29 cellular contexts compared by ENCODE assay signal in genomic region chr1:245462161-245462560, GRCh38.
"Had no signal": no experiment of that assay in that cellular context is flagged by ENCODE, and none has a peak within 500 bp of the region (broad histone marks: within the 10 kb centered on the region; RNA-seq: fewer than 3 reads in every experiment).

No MANE protein-coding gene starts in this region.

- ATAC-seq: natural killer cell; psoas muscle; right cardiac atrium; right lobe of liver; stimulated activated naive CD8-positive, alpha-beta T cell treated with anti-CD3 and anti-CD28 coated beads, Interleukin-15, amount 100 ng/mL, for 72 hours; stimulated activated naive CD8-positive, alpha-beta T cell treated with anti-CD3 and anti-CD28 coated beads, Interleukin-15, Interleukin-2, amounts not matched to agents 100 U/mL and 50 U/mL, for 24 hours had no signal

- FAIRE-seq: small intestine, urothelium cell line had no signal

- H3K79me2 ChIP-seq: parathyroid adenoma had no signal

- H3K4me3 Mint-ChIP-seq: natural killer cell; nephron; neural progenitor cell; stimulated activated memory B cell treated with anti-CD40 and anti-IgM and Interleukin-4, amounts not matched to agents 10 μg/mL and 1 μg/mL and 100 μg/mL, for 72 hours; stimulated activated naive CD8-positive, alpha-beta T cell treated with anti-CD3 and anti-CD28 coated beads, Interleukin-15, amount 100 ng/mL, for 72 hours had no signal

- H3K9ac ChIP-seq: neural progenitor cell, parathyroid adenoma had no signal

- H3K27ac ChIP-seq: neural progenitor cell, ovary, parathyroid adenoma, psoas muscle, right lobe of liver, sigmoid colon, suprapubic skin, testis, tibial artery, transverse colon, upper lobe of left lung, vagina had no signal

- H3K27me3 ChIP-seq: neural progenitor cell, ovary, right lobe of liver, sigmoid colon, testis, tibial artery, transverse colon, upper lobe of left lung, vagina had no signal

- H3K27ac Mint-ChIP-seq: natural killer cell; nephron; neural progenitor cell; progenitor cell of endocrine pancreas; stimulated activated memory B cell treated with anti-CD40 and anti-IgM and Interleukin-4, amounts not matched to agents 10 μg/mL and 1 μg/mL and 100 μg/mL, for 72 hours had no signal

- H3K36me3 Mint-ChIP-seq: natural killer cell; neural progenitor cell; stimulated activated memory B cell treated with anti-CD40 and anti-IgM and Interleukin-4, amounts not matched to agents 10 μg/mL and 1 μg/mL and 100 μg/mL, for 72 hours had no signal

- H3K4me2 ChIP-seq: neural progenitor cell had no signal

- H3K4me1 Mint-ChIP-seq: stimulated activated memory B cell treated with anti-CD40 and anti-IgM and Interleukin-4, amounts not matched to agents 10 μg/mL and 1 μg/mL and 100 μg/mL, for 72 hours; stimulated activated naive CD8-positive, alpha-beta T cell treated with anti-CD3 and anti-CD28 coated beads, Interleukin-15, amount 100 ng/mL, for 72 hours had no signal

- H3K9me3 ChIP-seq: ovary, psoas muscle, right lobe of liver, sigmoid colon, suprapubic skin, testis, tibial artery, transverse colon, upper lobe of left lung, vagina had no signal

- H3K36me3 ChIP-seq: neural progenitor cell, ovary, right lobe of liver, sigmoid colon, suprapubic skin, tibial artery, transverse colon, upper lobe of left lung, vagina had no signal

- H3K27me3 Mint-ChIP-seq: progenitor cell of endocrine pancreas; stimulated activated naive CD8-positive, alpha-beta T cell treated with anti-CD3 and anti-CD28 coated beads, Interleukin-15, amount 100 ng/mL, for 72 hours had no signal

- DNase-seq: natural killer cell; occipital lobe; ovary; posterior cingulate gyrus; psoas muscle; right cardiac atrium; right lobe of liver; sigmoid colon; small intestine; stimulated activated CD4-positive, alpha-beta T cell treated with anti-CD3 and anti-CD28 coated beads, Interleukin-1b, Interleukin-23, amount 100 ng/mL, for 48 hours; stimulated activated CD4-positive, alpha-beta T cell treated with anti-CD3 and anti-CD28 coated beads, Interleukin-4, amount 100 ng/mL, for 1 hour; stimulated activated CD4-positive, alpha-beta T cell treated with anti-CD3 and anti-CD28 coated beads, Interleukin-4, amount 100 ng/mL, for 4 hours; stimulated activated CD8-positive, alpha-beta memory T cell treated with anti-CD3 and anti-CD28 coated beads, Interleukin-4, amount 100 ng/mL, for 48 hours; stimulated activated naive CD4-positive, alpha-beta T cell; stimulated activated naive CD8-positive, alpha-beta T cell treated with anti-CD3 and anti-CD28 coated beads, Interleukin-15, amount 100 ng/mL, for 72 hours; stimulated activated naive CD8-positive, alpha-beta T cell treated with anti-CD3 and anti-CD28 coated beads, Interleukin-15, Interleukin-2, amounts not matched to agents 100 U/mL and 50 U/mL, for 24 hours; substantia nigra; testis; tibial artery; transverse colon; upper lobe of left lung had no signal

- H3K4me1 ChIP-seq: neural progenitor cell, parathyroid adenoma, psoas muscle, right lobe of liver, sigmoid colon, suprapubic skin, testis, tibial artery, transverse colon, upper lobe of left lung, vagina had no signal

- H2AFZ ChIP-seq: neural progenitor cell, parathyroid adenoma had no signal

- H3K4me3 ChIP-seq: neural progenitor cell, ovary, psoas muscle, right lobe of liver, sigmoid colon, suprapubic skin, testis, tibial artery, transverse colon, upper lobe of left lung, vagina had no signal

- H3K9me3 Mint-ChIP-seq: natural killer cell, nephron had no signal
